In genomic region chr5:74639538-74640449, GRCh38 we compare ENCODE assay signal across 8 cellular contexts. TPM values are rescaled to one million over a fixed set of nuclear protein-coding genes. Genes with fewer than 3 reads are reported as not detected.
DNase-seq lines count a peak whose midpoint lies in the region; ATAC-seq, FAIRE-seq and TF ChIP-seq lines count a peak whose summit lies in the region.

No MANE protein-coding gene starts in this region.

- peak overlapping the region; percentile 55 to 98 (median 94); a peak in 21 of 22 replicates for H3K27ac ChIP-seq in BLaER1 treated with 17β-estradiol and CSF1 and Interleukin-3, amounts not matched to agents 10 nM and 100 nM
- peak overlapping the region; percentile 91 to 96 for H3K27ac ChIP-seq in small intestine (ENCODE audit: low read depth in 1 of 2, low read length in 1 of 2)

- ATAC-seq in GM19372 (IDR thresholded peaks at IDR 0.05; ENCODE audit: low read depth, unreplicated experiment) = peak; percentile 17
- ATAC-seq in HG03442 (IDR thresholded peaks at IDR 0.05; ENCODE audit: unreplicated experiment) = peak; percentile 14

- H4K20me1 ChIP-seq in BLaER1 treated with 17β-estradiol and CSF1 and Interleukin-3, amounts not matched to agents 10 nM and 100 nM = peaks cover 29 to 56% (median 56%) of the 10 kb centered on the region in 11 experiments; a peak in 21 of 22 replicates

- peaks cover 46 to 76% (median 63%) of the 10 kb centered on the region in 10 experiments for H3K4me1 ChIP-seq in BLaER1 treated with 17β-estradiol and CSF1 and Interleukin-3, amounts not matched to agents 10 nM and 100 nM
- H3K4me1 ChIP-seq in iPS-15b (ENCODE audit: control insufficient read depth, insufficient read depth, low read length) = peaks cover 9% of the 10 kb centered on the region
- H3K4me1 ChIP-seq in small intestine (ENCODE audit: control insufficient read depth in 2 of 2, insufficient read depth in 1 of 2, low read depth in 1 of 2, low read length in 1 of 2) = peaks cover 2 to 8% of the 10 kb centered on the region in 2 donors

- H3K9ac ChIP-seq in BLaER1 treated with 17β-estradiol and CSF1 and Interleukin-3, amounts not matched to agents 10 nM and 100 nM = peak overlapping the region; percentile 79 to 96 (median 93)
- peak overlapping the region; percentile 85 for H3K9ac ChIP-seq in iPS-15b (ENCODE audit: low read depth, low read length)

- TF ChIP-seq CTCF in astrocyte of the cerebellum (IDR thresholded peaks at IDR 0.05; ENCODE audit: low read depth, low read length, missing control alignments) = peak; percentile 3

- peaks cover 0 to 12% (median 0%) of the 10 kb centered on the region in 11 experiments; a peak in 7 of 22 replicates for H3K9me3 ChIP-seq in BLaER1 treated with 17β-estradiol and CSF1 and Interleukin-3, amounts not matched to agents 10 nM and 100 nM (replicated peaks in 1 of 11)
- H3K9me3 ChIP-seq in iPS-15b (ENCODE audit: control insufficient read depth, insufficient read depth, low read length) (no peaks in the 10 kb centered on the region), small intestine (ENCODE audit: control insufficient read depth, low read depth) (no peaks in the 10 kb centered on the region)

- H3K4me2 ChIP-seq in BLaER1 treated with 17β-estradiol and CSF1 and Interleukin-3, amounts not matched to agents 10 nM and 100 nM = peak overlapping the region; percentile 73 to 99 (median 94)

- in situ Hi-C loops in astrocyte of the cerebellum (cut with HindIII; ENCODE audit: low sequenced_read_pairs) = no loop called here

- 1% methylated on average over 53 to 61 of the region's 61 CpGs for WGBS in small intestine, 3 donors

- FAIRE-seq in small intestine (lab: Jason Lieb, UNC) = no peak

- H3K4me3 ChIP-seq in BLaER1 treated with 17β-estradiol and CSF1 and Interleukin-3, amounts not matched to agents 10 nM and 100 nM = peak overlapping the region; percentile 75 to 97 (median 94)
- H3K4me3 ChIP-seq in astrocyte of the cerebellum (ENCODE audit: low read depth, low read length) = peak overlapping the region; percentile 89
- H3K4me3 ChIP-seq in iPS-15b (ENCODE audit: low read depth, low read length) = peak overlapping the region; percentile 90
- H3K4me3 ChIP-seq in small intestine (ENCODE audit: low read depth in 1 of 2, low read length in 2 of 2) = peak overlapping the region; percentile 68 to 74

- no peaks in the 10 kb centered on the region for H3K27me3 ChIP-seq in BLaER1 treated with 17β-estradiol and CSF1 and Interleukin-3, amounts not matched to agents 10 nM and 100 nM
- H3K27me3 ChIP-seq in iPS-15b (ENCODE audit: control insufficient read depth, insufficient read depth, low read length) (peaks cover 44% of the 10 kb centered on the region), small intestine (ENCODE audit: control insufficient read depth in 2 of 2, insufficient read depth in 2 of 2, low read length in 2 of 2) (no peaks in the 10 kb centered on the region)

- peaks cover 15 to 41% (median 25%) of the 10 kb centered on the region in 11 experiments for H3K36me3 ChIP-seq in BLaER1 treated with 17β-estradiol and CSF1 and Interleukin-3, amounts not matched to agents 10 nM and 100 nM
- H3K36me3 ChIP-seq in iPS-15b (ENCODE audit: control insufficient read depth, insufficient read depth, low read length) (no peaks in the 10 kb centered on the region), small intestine (ENCODE audit: control insufficient read depth in 2 of 2, insufficient read depth in 2 of 2, low read length in 2 of 2) (peaks cover 0 to 3% of the 10 kb centered on the region in 2 donors)

- DNase-seq in SKM-1 (lab: John Stamatoyannopoulos, UW; ENCODE audit: unreplicated experiment) (peak; percentile 30), astrocyte of the cerebellum (ENCODE audit: low read depth) (no peak), small intestine (peak; percentile 41), NK-92 (lab: John Stamatoyannopoulos, UW; ENCODE audit: unreplicated experiment) (no peak)

RNA-seq across cellular contexts. Expression of gene ENC1, which starts 0.7 kb away (rescaled TPM):
- polyA plus RNA-seq in small intestine = 10 to 100 TPM in 2 of 3 donors, 1 to 10 TPM in 1; 6.8 to 20.0 (median 13.9) TPM

RNA-seq across cellular contexts. Expression of gene HEXB, which starts 45.2 kb away (rescaled TPM):
- polyA plus RNA-seq in small intestine = 100 to 1,000 TPM in 2 of 3 donors, 10 to 100 TPM in 1; 63.5 to 114 (median 109) TPM

Comparison
In these comparisons a context has a peak if more than half of its experiments do, and no peak if none do; other contexts are left out.
1. DNase-seq: peak in SKM-1 (single experiment) and small intestine (single experiment); none in astrocyte of the cerebellum (single experiment) and NK-92 (single experiment).
2. Peak in every context shown above with its lines, with median percentiles within 50 percentile points of each other: H3K4me3 ChIP-seq.